In the genomic region with DNA sequence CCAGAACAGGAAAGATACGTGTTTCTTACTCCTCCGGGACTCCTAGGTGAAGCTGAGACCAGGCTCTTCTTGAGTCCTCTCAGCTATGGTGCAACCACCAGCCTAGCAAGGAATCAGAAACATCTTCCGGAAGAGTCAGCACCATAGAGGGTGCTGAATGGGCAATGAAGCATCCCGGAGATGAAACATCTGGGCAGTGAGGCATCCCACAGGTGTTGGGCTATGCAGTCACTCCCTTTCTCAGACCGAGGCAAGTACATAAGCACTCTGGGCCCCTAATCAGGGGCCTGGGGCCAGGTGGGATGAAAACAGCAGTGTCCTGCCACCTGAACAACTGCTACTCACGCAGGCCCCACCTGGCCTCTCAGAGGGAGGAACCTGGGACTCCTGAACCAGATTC, we compare ENCODE assay signal across 8 cellular contexts. TPM values are rescaled to one million over a fixed set of nuclear protein-coding genes. Genes with fewer than 3 reads are reported as not detected.
A peak's percentile ranks its signal among the peaks of the same experiment; 100 is the strongest.
DNase-seq lines count a peak whose midpoint lies in the region; ATAC-seq and TF ChIP-seq lines count a peak whose summit lies in the region.

No MANE protein-coding gene starts in this region.

- no peaks in the 10 kb centered on the region for H3K9me3 Mint-ChIP-seq in nephron

- H3K4me3 Mint-ChIP-seq in nephron, result peak overlapping the region; percentile 96 to 99 (median 97)

- intact Hi-C loops in dorsolateral prefrontal cortex (cut with DNase I), result loop anchor here in 1 of 2 donors (5.0 kb wide), 1 partner anchor 247 kb away; no protein-coding TSS in a partner anchor

- peak; percentile 18 for ATAC-seq in GM21367 (IDR thresholded peaks at IDR 0.05; ENCODE audit: unreplicated experiment)

- peaks cover 35% of the 10 kb centered on the region for H3K36me3 Mint-ChIP-seq in nephron (ENCODE audit: low read depth)

- H3K27me3 ChIP-seq in BJ (ENCODE audit: control insufficient read depth, insufficient read depth, low read length), result no peaks in the 10 kb centered on the region
- H3K27me3 ChIP-seq in HUES64 (ENCODE audit: insufficient read depth, low read length), result no peaks in the 10 kb centered on the region
- no peaks in the 10 kb centered on the region for H3K27me3 ChIP-seq in dorsolateral prefrontal cortex

- peak overlapping the region; percentile 94; the same call in 1 of the 2 replicates for H3K9ac ChIP-seq in HUES64 (ENCODE audit: low read depth, low read length)

- TF ChIP-seq CTCF in BJ (IDR thresholded peaks at IDR 0.05; ENCODE audit: insufficient read depth, low read depth, low read length) (no peak), dorsolateral prefrontal cortex (IDR thresholded peaks at IDR 0.05 in 54 of 56, conservative IDR thresholded peaks at IDR 0.05 in 2 of 56; ENCODE audit: low read depth in 1 of 56, partially characterized antibody in 56 of 56) (no peak), nephron (IDR thresholded peaks at IDR 0.05; ENCODE audit: unreplicated experiment in 3 of 3) (no peak)

- WGBS in HUES64, result 93% methylated on average over 6 of the region's 6 CpGs

- H3K27me3 Mint-ChIP-seq in nephron (ENCODE audit: low read depth), result no peaks in the 10 kb centered on the region

- no peaks in the 10 kb centered on the region for H3K9me3 ChIP-seq in HUES64 (ENCODE audit: insufficient read depth, low read depth, low read length)

- peaks cover 1% of the 10 kb centered on the region; the same call in 1 of the 2 replicates for H3K36me3 ChIP-seq in BJ (ENCODE audit: control insufficient read depth, insufficient read depth, low read length)
- H3K36me3 ChIP-seq in HUES64 (ENCODE audit: insufficient read depth, low read length), result peaks cover 3% of the 10 kb centered on the region; the same call in 1 of the 2 replicates

- no peak for DNase-seq in BJ (ENCODE audit: low read depth)
- no peak for DNase-seq in dorsolateral prefrontal cortex
- DNase-seq in NCI-H1092 treated with DMSO at 0.1 percent for 48 hours (lab: John Stamatoyannopoulos, UW), result no peak
- no peak for DNase-seq in AML-193 (lab: John Stamatoyannopoulos, UW)
- no peak for DNase-seq in SHP77 (lab: John Stamatoyannopoulos, UW)

- H3K4me3 ChIP-seq in BJ (ENCODE audit: low read depth, low read length) (peak overlapping the region; percentile 92), HUES64 (ENCODE audit: low read length) (peak overlapping the region; percentile 100), dorsolateral prefrontal cortex (peak overlapping the region; percentile 60 to 100 (median 97))

- no peak overlapping the region for H3K27ac ChIP-seq in HUES64 (ENCODE audit: low read depth, low read length)
- peak overlapping the region in 1 of 59 donors; percentile 98 for H3K27ac ChIP-seq in dorsolateral prefrontal cortex

- POLR2A ChIA-PET in BJ (lab: Charles Lee), result no interaction called here

- peaks cover 39% of the 10 kb centered on the region for H3K4me1 Mint-ChIP-seq in nephron

- peaks cover 13% of the 10 kb centered on the region for H3K4me1 ChIP-seq in HUES64 (ENCODE audit: insufficient read depth, low read length)

- CTCF ChIA-PET in BJ (lab: Yijun Ruan, JAX), result interaction anchor here (1.0 to 4.5 kb wide), 2 partner anchors 19 to 24 kb away, joined by 3 to 34 read pairs; no protein-coding TSS in a partner anchor

- peak overlapping the region in 2 of 3 experiments; percentile 23 to 51 for H3K27ac Mint-ChIP-seq in nephron

RNA-seq across cellular contexts. Expression of a gene that starts 1.4 kb away (rescaled TPM):
- polyA plus RNA-seq in BJ (2011; rRNA removed), result 7.6 and 14.9 TPM in 2 replicates
- polyA minus RNA-seq in BJ (2011; rRNA and poly(A)+ RNA removed), result 4.6 and 7.8 TPM in 2 replicates
- 23.9 TPM for polyA plus RNA-seq in HUES64 (2013, experiment 1 of 2)
- polyA plus RNA-seq in HUES64 (2013, experiment 2 of 2), result 22.4 TPM
- 10 to 100 TPM; 25.6 to 70.0 (median 40.7) TPM for total RNA-seq in dorsolateral prefrontal cortex

RNA-seq across cellular contexts. Expression of a gene that starts 16.8 kb away (rescaled TPM):
- polyA plus RNA-seq in BJ (2011; rRNA removed), result 7.3 and 12.7 TPM in 2 replicates
- polyA minus RNA-seq in BJ (2011; rRNA and poly(A)+ RNA removed), result 25.4 and 47.9 TPM in 2 replicates
- polyA plus RNA-seq in HUES64 (2013, experiment 1 of 2), result 7.3 TPM
- 8.7 TPM for polyA plus RNA-seq in HUES64 (2013, experiment 2 of 2)
- total RNA-seq in dorsolateral prefrontal cortex, result 10 to 100 TPM; 16.7 to 49.1 (median 26.4) TPM

RNA-seq across cellular contexts. Expression of a gene that starts 24.9 kb away (rescaled TPM):
- 3.1 and 4.6 TPM in 2 replicates for polyA plus RNA-seq in BJ (2011; rRNA removed)
- polyA minus RNA-seq in BJ (2011; rRNA and poly(A)+ RNA removed), result 1.8 TPM in 2 replicates
- polyA plus RNA-seq in HUES64 (2013, experiment 1 of 2), result 4.3 TPM
- 2.7 TPM for polyA plus RNA-seq in HUES64 (2013, experiment 2 of 2)
- total RNA-seq in dorsolateral prefrontal cortex, result 10 to 100 TPM in 56 of 120 experiments, 1 to 10 TPM in 64; 5.5 to 19.0 (median 9.5) TPM

RNA-seq across cellular contexts. Expression of a gene that starts 27.3 kb away (rescaled TPM):
- 4.4 and 6.8 TPM in 2 replicates for polyA plus RNA-seq in BJ (2011; rRNA removed)
- 9.4 and 11.2 TPM in 2 replicates for polyA minus RNA-seq in BJ (2011; rRNA and poly(A)+ RNA removed)
- polyA plus RNA-seq in HUES64 (2013, experiment 1 of 2), result 3.0 TPM
- polyA plus RNA-seq in HUES64 (2013, experiment 2 of 2), result 3.6 TPM
- total RNA-seq in dorsolateral prefrontal cortex, result 10 to 100 TPM; 14.0 to 42.7 (median 25.5) TPM

RNA-seq across cellular contexts. Expression of a gene that starts 40.2 kb away (rescaled TPM):
- polyA plus RNA-seq in BJ (2011; rRNA removed), result 0.10 and 0.17 TPM in 2 replicates
- not detected in 2 replicates for polyA minus RNA-seq in BJ (2011; rRNA and poly(A)+ RNA removed)
- polyA plus RNA-seq in HUES64 (2013, experiment 1 of 2), result 0.40 TPM
- 0.57 TPM for polyA plus RNA-seq in HUES64 (2013, experiment 2 of 2)
- 10 to 100 TPM in 4 of 120 experiments, 1 to 10 TPM in 116; 1.7 to 14.3 (median 4.9) TPM for total RNA-seq in dorsolateral prefrontal cortex
